ENCODE assay signal across 2 cellular contexts in the genomic region with DNA sequence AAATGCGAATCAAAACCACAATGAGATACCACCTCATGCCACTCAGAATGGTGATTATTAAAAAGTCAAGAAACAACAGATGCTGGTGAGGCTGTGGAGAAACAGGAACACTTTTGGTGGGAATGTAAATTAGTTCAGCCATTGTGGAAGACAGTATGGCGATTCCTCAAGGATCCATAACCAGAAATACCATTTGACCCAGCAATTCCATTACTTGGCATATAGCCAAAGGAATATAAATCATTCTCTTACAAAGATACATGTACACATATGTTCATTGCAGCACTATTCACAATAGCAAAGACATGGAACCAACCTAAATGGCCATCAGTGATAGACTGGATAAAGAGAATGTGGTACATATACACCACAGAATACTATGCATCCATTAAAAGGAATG. TPM values are rescaled to one million over a fixed set of nuclear protein-coding genes. Genes with fewer than 3 reads are reported as not detected.
"Had no signal": no experiment of that assay in that cellular context is flagged by ENCODE, and none has a peak within 500 bp of the region (broad histone marks: within the 10 kb centered on the region; RNA-seq: fewer than 3 reads in every experiment).

No MANE protein-coding gene starts in this region.

RNA-seq across cellular contexts. Expression of gene TMEM178A, which starts 9.5 kb away (rescaled TPM):
- total RNA-seq: H4 had no signal
- polyA plus RNA-seq: GM23248 had no signal
